ENCODE assay signal across 8 cellular contexts in genomic region chr17:69335018-69335417, GRCh38. TPM values are rescaled to one million over a fixed set of nuclear protein-coding genes. Genes with fewer than 3 reads are reported as not detected.
A peak's percentile ranks its signal among the peaks of the same experiment; 100 is the strongest.
DNase-seq lines count a peak whose midpoint lies in the region; ATAC-seq and TF ChIP-seq lines count a peak whose summit lies in the region.

No MANE protein-coding gene starts in this region.

- ATAC-seq in GM19351 (IDR thresholded peaks at IDR 0.05; ENCODE audit: unreplicated experiment), result peak; percentile 75
- no peak for ATAC-seq in gastroesophageal sphincter
- ATAC-seq in GM19452 (IDR thresholded peaks at IDR 0.05; ENCODE audit: unreplicated experiment), result no peak
- no peak for ATAC-seq in HG03521 (IDR thresholded peaks at IDR 0.05; ENCODE audit: unreplicated experiment)

- H3K9me3 ChIP-seq in gastroesophageal sphincter, result no peaks in the 10 kb centered on the region

- no peak overlapping the region for H3K4me3 ChIP-seq in gastroesophageal sphincter

- TF ChIP-seq CTCF in gastroesophageal sphincter (IDR thresholded peaks at IDR 0.05), result peak in 3 of 4 experiments; percentile 43 to 53 (median 44)

- no peak for TF ChIP-seq POLR2A in gastroesophageal sphincter (IDR thresholded peaks at IDR 0.05)

- H3K27me3 ChIP-seq in gastroesophageal sphincter, result no peaks in the 10 kb centered on the region

- H3K27ac ChIP-seq in gastroesophageal sphincter, result no peak overlapping the region

- H3K36me3 ChIP-seq in gastroesophageal sphincter, result no peaks in the 10 kb centered on the region

- no peaks in the 10 kb centered on the region for H3K4me1 ChIP-seq in gastroesophageal sphincter

- TF ChIP-seq EP300 in gastroesophageal sphincter (IDR thresholded peaks at IDR 0.05), result no peak

- peak; percentile 50 to 52 for DNase-seq in AML-193 (lab: John Stamatoyannopoulos, UW)
- peak; percentile 68 for DNase-seq in RKO (ENCODE audit: low spot score)
- no peak for DNase-seq in occipital lobe (lab: John Stamatoyannopoulos, UW)
- no peak for DNase-seq in DMS79 treated with DMSO at 0.1 percent for 48 hours (lab: John Stamatoyannopoulos, UW)

- 17 to 22% methylated on average over 2 of the region's 2 CpGs for WGBS in gastroesophageal sphincter (ENCODE audit: low coverage in 1 of 2), 2 donors

RNA-seq across cellular contexts. Expression of gene ABCA5, which starts 8.1 kb away (rescaled TPM):
- 10 to 100 TPM in 3 of 4 donors, 1 to 10 TPM in 1; 9.4 to 42.0 (median 22.0) TPM for total RNA-seq in gastroesophageal sphincter
- total RNA-seq in occipital lobe, result 72.1 TPM

Comparison
In these comparisons a context has a peak if more than half of its experiments do, and no peak if none do; other contexts are left out.
1. DNase-seq: peak in AML-193 (2 of 2) and RKO (single experiment); none in occipital lobe (single experiment) and DMS79 treated with DMSO at 0.1 percent for 48 hours (single experiment).